8 cellular contexts compared by ENCODE assay signal in genomic region chr21:16420086-16420724, GRCh38.
DNase-seq lines count a peak whose midpoint lies in the region; ATAC-seq and TF ChIP-seq lines count a peak whose summit lies in the region.

No MANE protein-coding gene starts in this region.

- CTCF ChIA-PET in PC-9 (lab: Charles Lee), result no interaction called here
- CTCF ChIA-PET in activated CD8-positive, alpha-beta T cell treated with anti-CD3 and anti-CD28 coated beads for 36 hours (lab: Charles Lee), result no interaction called here

- no peak overlapping the region for H3K4me2 ChIP-seq in PC-9

- H3K79me2 ChIP-seq in PC-9 (ENCODE audit: low read depth), result no peaks in the 10 kb centered on the region

- no peaks in the 10 kb centered on the region for H3K27me3 ChIP-seq in PC-9 (ENCODE audit: insufficient read depth, low read depth)
- no peaks in the 10 kb centered on the region for H3K27me3 ChIP-seq in prostate gland (replicated peaks; ENCODE audit: insufficient read depth)

- no peaks in the 10 kb centered on the region for H3F3A ChIP-seq in PC-9 (ENCODE audit: insufficient read depth, low read depth)

- H3K4me1 Mint-ChIP-seq in activated CD8-positive, alpha-beta T cell treated with anti-CD3 and anti-CD28 coated beads for 36 hours (ENCODE audit: low read depth), result no peaks in the 10 kb centered on the region
- no peaks in the 10 kb centered on the region for H3K4me1 Mint-ChIP-seq in activated naive CD8-positive, alpha-beta T cell treated with anti-CD3 and anti-CD28 coated beads, Interleukin-2, amount 50 U/mL, for 24 hours
- H3K4me1 Mint-ChIP-seq in immature natural killer cell, result no peaks in the 10 kb centered on the region

- H3K4me3 ChIP-seq in PC-9, result no peak overlapping the region
- H3K4me3 ChIP-seq in fibroblast of the aortic adventitia (ENCODE audit: low read depth, low read length), result peak overlapping the region; percentile 71
- peak overlapping the region; percentile 35 to 37 for H3K4me3 ChIP-seq in prostate gland

- TF ChIP-seq POLR2A in prostate gland (IDR thresholded peaks at IDR 0.05), result no peak

- no peaks in the 10 kb centered on the region for H3K9me3 ChIP-seq in PC-9 (ENCODE audit: insufficient read depth, low read depth)
- H3K9me3 ChIP-seq in prostate gland, result no peaks in the 10 kb centered on the region

- H4K20me1 ChIP-seq in PC-9 (ENCODE audit: insufficient read depth), result no peaks in the 10 kb centered on the region

- no peak overlapping the region for H3K27ac ChIP-seq in PC-9
- H3K27ac ChIP-seq in prostate gland, result peak overlapping the region; percentile 74 to 79

- no peak for TF ChIP-seq CTCF in PC-9 (conservative IDR thresholded peaks at IDR 0.05)
- no peak for TF ChIP-seq CTCF in fibroblast of the aortic adventitia (IDR thresholded peaks at IDR 0.05; ENCODE audit: insufficient read depth, low read length)
- TF ChIP-seq CTCF in prostate gland (IDR thresholded peaks at IDR 0.05), result no peak
- no peak for TF ChIP-seq CTCF in activated CD8-positive, alpha-beta T cell treated with anti-CD3 and anti-CD28 coated beads for 36 hours (IDR thresholded peaks at IDR 0.05)

- no peak overlapping the region for H2AFZ ChIP-seq in PC-9

- POLR2A ChIA-PET in PC-9 (lab: Charles Lee; ENCODE audit: unreplicated experiment), result no interaction called here
- POLR2A ChIA-PET in activated CD8-positive, alpha-beta T cell treated with anti-CD3 and anti-CD28 coated beads for 36 hours (lab: Charles Lee), result no interaction called here

- ATAC-seq in activated CD8-positive, alpha-beta T cell treated with anti-CD3 and anti-CD28 coated beads for 36 hours, result no peak
- no peak for ATAC-seq in activated naive CD8-positive, alpha-beta T cell treated with anti-CD3 and anti-CD28 coated beads, Interleukin-2, amount 50 U/mL, for 24 hours
- ATAC-seq in GM21381 (IDR thresholded peaks at IDR 0.05; ENCODE audit: unreplicated experiment), result no peak

- DNase-seq in DMS53 (lab: John Stamatoyannopoulos, UW), result peak; percentile 80
- peak; percentile 31 to 35 for DNase-seq in PC-9
- DNase-seq in fibroblast of the aortic adventitia (ENCODE audit: low read depth), result peak; percentile 77
- DNase-seq in prostate gland (ENCODE audit: low spot score), result peak; percentile 67
- no peak for DNase-seq in activated CD8-positive, alpha-beta T cell treated with anti-CD3 and anti-CD28 coated beads for 36 hours
- DNase-seq in activated naive CD8-positive, alpha-beta T cell treated with anti-CD3 and anti-CD28 coated beads, Interleukin-2, amount 50 U/mL, for 24 hours, result no peak
- DNase-seq in immature natural killer cell, result no peak

- no peak overlapping the region for H3K4me3 Mint-ChIP-seq in activated CD8-positive, alpha-beta T cell treated with anti-CD3 and anti-CD28 coated beads for 36 hours
- H3K4me3 Mint-ChIP-seq in activated naive CD8-positive, alpha-beta T cell treated with anti-CD3 and anti-CD28 coated beads, Interleukin-2, amount 50 U/mL, for 24 hours, result no peak overlapping the region
- no peak overlapping the region for H3K4me3 Mint-ChIP-seq in immature natural killer cell

- H3K9me2 ChIP-seq in PC-9 (ENCODE audit: insufficient read depth), result no peaks in the 10 kb centered on the region

- H3K36me3 ChIP-seq in PC-9 (ENCODE audit: low read depth), result no peaks in the 10 kb centered on the region
- H3K36me3 ChIP-seq in prostate gland, result no peaks in the 10 kb centered on the region

- H3K27me3 Mint-ChIP-seq in activated CD8-positive, alpha-beta T cell treated with anti-CD3 and anti-CD28 coated beads for 36 hours, result no peaks in the 10 kb centered on the region
- H3K27me3 Mint-ChIP-seq in activated naive CD8-positive, alpha-beta T cell treated with anti-CD3 and anti-CD28 coated beads, Interleukin-2, amount 50 U/mL, for 24 hours, result no peaks in the 10 kb centered on the region
- peaks cover 0 to 1% (median 0%) of the 10 kb centered on the region in 3 donors for H3K27me3 Mint-ChIP-seq in immature natural killer cell (ENCODE audit: low read depth in 3 of 3)

- no TSS peak for BruUV-seq in PC-9 (replicated peaks; lab: Mats Ljungman, UMichigan)

- no peak overlapping the region for H3K27ac Mint-ChIP-seq in activated CD8-positive, alpha-beta T cell treated with anti-CD3 and anti-CD28 coated beads for 36 hours
- H3K27ac Mint-ChIP-seq in activated naive CD8-positive, alpha-beta T cell treated with anti-CD3 and anti-CD28 coated beads, Interleukin-2, amount 50 U/mL, for 24 hours, result no peak overlapping the region
- no peak overlapping the region for H3K27ac Mint-ChIP-seq in immature natural killer cell

- WGBS in prostate gland, result 9% methylated on average over 4 of the region's 4 CpGs

- intact Hi-C loops in PC-9 (cut with micrococcal nuclease; ENCODE audit: unreplicated experiment), result no loop called here
- intact Hi-C loops in prostate gland (cut with DNase I), result no loop called here
- intact Hi-C loops in activated CD8-positive, alpha-beta T cell treated with anti-CD3 and anti-CD28 coated beads for 36 hours (cut with micrococcal nuclease), result no loop called here

- H3K4me1 ChIP-seq in PC-9 (replicated peaks; ENCODE audit: insufficient read depth) (peaks cover 7% of the 10 kb centered on the region; the same call in 1 of the 2 replicates), prostate gland (replicated peaks) (no peaks in the 10 kb centered on the region)

- H3K36me3 Mint-ChIP-seq in activated CD8-positive, alpha-beta T cell treated with anti-CD3 and anti-CD28 coated beads for 36 hours (ENCODE audit: low read depth), result no peaks in the 10 kb centered on the region
- no peaks in the 10 kb centered on the region for H3K36me3 Mint-ChIP-seq in activated naive CD8-positive, alpha-beta T cell treated with anti-CD3 and anti-CD28 coated beads, Interleukin-2, amount 50 U/mL, for 24 hours (ENCODE audit: low read depth)
- H3K36me3 Mint-ChIP-seq in immature natural killer cell, result no peaks in the 10 kb centered on the region

- peaks cover 1% of the 10 kb centered on the region for H3K9me3 Mint-ChIP-seq in activated CD8-positive, alpha-beta T cell treated with anti-CD3 and anti-CD28 coated beads for 36 hours
- H3K9me3 Mint-ChIP-seq in activated naive CD8-positive, alpha-beta T cell treated with anti-CD3 and anti-CD28 coated beads, Interleukin-2, amount 50 U/mL, for 24 hours, result peaks cover 6% of the 10 kb centered on the region
- H3K9me3 Mint-ChIP-seq in immature natural killer cell, result peaks cover 2 to 31% (median 15%) of the 10 kb centered on the region in 6 donors

Comparison
In these comparisons a context has a peak if more than half of its experiments do, and no peak if none do; other contexts are left out.
1. DNase-seq: peak in DMS53 (single experiment), PC-9 (2 of 2), fibroblast of the aortic adventitia (single experiment) and prostate gland (single experiment); none in activated CD8-positive, alpha-beta T cell treated with anti-CD3 and anti-CD28 coated beads for 36 hours (single experiment), activated naive CD8-positive, alpha-beta T cell treated with anti-CD3 and anti-CD28 coated beads, Interleukin-2, amount 50 U/mL, for 24 hours (single experiment) and immature natural killer cell (0 of 3).